Comparison of ENCODE assay signal across 8 cellular contexts in the genomic region with DNA sequence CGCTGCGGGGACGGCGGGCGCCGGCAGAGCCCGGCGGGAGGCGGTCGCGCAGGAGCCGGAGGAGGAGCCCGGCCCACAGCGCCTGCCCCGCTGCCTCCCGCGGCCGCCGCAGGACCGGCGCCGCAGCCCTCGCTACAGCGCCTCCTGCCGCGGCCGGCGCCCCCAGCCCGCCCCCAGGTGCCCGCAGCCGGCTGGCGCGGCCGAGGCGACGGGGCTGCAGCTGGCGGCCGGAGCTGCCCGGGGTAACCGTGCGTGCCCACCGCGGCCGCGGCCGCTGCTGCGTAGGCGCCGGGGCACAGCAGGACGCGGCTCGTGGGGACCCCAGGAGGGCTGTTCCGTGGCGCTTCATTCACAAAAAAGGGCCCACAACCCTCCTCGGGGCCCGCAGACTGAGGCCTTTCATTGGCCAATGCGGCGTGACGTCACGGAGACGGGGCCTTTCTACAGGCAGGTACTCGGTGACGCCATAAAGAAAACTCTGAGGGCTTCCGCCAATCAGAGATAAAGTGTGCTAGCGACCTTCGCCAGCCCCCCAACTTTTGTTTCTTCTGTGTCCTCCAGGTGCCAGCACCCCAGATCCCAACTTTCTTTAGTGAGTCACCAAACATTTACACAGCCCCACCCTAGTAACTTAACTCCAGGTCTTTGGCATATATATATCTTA. TPM values are rescaled to one million over a fixed set of nuclear protein-coding genes. Genes with fewer than 3 reads are reported as not detected.
A peak's percentile ranks its signal among the peaks of the same experiment; 100 is the strongest.
DNase-seq lines count a peak whose midpoint lies in the region; ATAC-seq and TF ChIP-seq lines count a peak whose summit lies in the region.

A gene (minus strand): TSS at position 353 of the 664 bp plus-strand sequence. CDS start 465 bp downstream, outside the sequence.

- H3K79me2 ChIP-seq in neural progenitor cell (ENCODE audit: low read depth), result peaks cover 28% of the 10 kb centered on the region

- H3K9me3 Mint-ChIP-seq in neural progenitor cell, result no peaks in the 10 kb centered on the region
- H3K9me3 Mint-ChIP-seq in stimulated activated naive CD8-positive, alpha-beta T cell treated with anti-CD3 and anti-CD28 coated beads, Interleukin-15, amount 100 ng/mL, for 72 hours, result no peaks in the 10 kb centered on the region

- peaks cover 24% of the 10 kb centered on the region for H3K4me1 ChIP-seq in neural progenitor cell

- H4K20me1 ChIP-seq in neural progenitor cell (ENCODE audit: low read depth), result peaks cover 36% of the 10 kb centered on the region

- H3K27me3 ChIP-seq in neural progenitor cell, result peaks cover 28% of the 10 kb centered on the region

- H3K4me3 ChIP-seq in SK-N-MC (peak within 1 kb of the TSS; percentile 82), neural progenitor cell (peak within 1 kb of the TSS; percentile 91)

- H3K4me3 Mint-ChIP-seq in neural progenitor cell, result peak within 1 kb of the TSS; percentile 91
- peak within 1 kb of the TSS; percentile 74 to 83 for H3K4me3 Mint-ChIP-seq in stimulated activated naive CD8-positive, alpha-beta T cell treated with anti-CD3 and anti-CD28 coated beads, Interleukin-15, amount 100 ng/mL, for 72 hours

- peak within 1 kb of the TSS; percentile 81 for H3K9ac ChIP-seq in SK-N-MC (ENCODE audit: insufficient read length)
- no peak within 1 kb of the TSS for H3K9ac ChIP-seq in neural progenitor cell

- peak within 1 kb of the TSS; percentile 50 for H3K27ac ChIP-seq in SK-N-MC
- H3K27ac ChIP-seq in neural progenitor cell, result no peak within 1 kb of the TSS

- H3K4me1 Mint-ChIP-seq in neural progenitor cell, result peaks cover 34% of the 10 kb centered on the region
- peaks cover 20% of the 10 kb centered on the region for H3K4me1 Mint-ChIP-seq in stimulated activated naive CD8-positive, alpha-beta T cell treated with anti-CD3 and anti-CD28 coated beads, Interleukin-15, amount 100 ng/mL, for 72 hours

- peaks cover 20% of the 10 kb centered on the region for H3F3A ChIP-seq in neural progenitor cell (ENCODE audit: low read depth)

- no peaks in the 10 kb centered on the region for H3K36me3 Mint-ChIP-seq in neural progenitor cell

- H3K36me3 ChIP-seq in SK-N-MC (ENCODE audit: insufficient read depth, low read length) (no peaks in the 10 kb centered on the region), neural progenitor cell (no peaks in the 10 kb centered on the region)

- peak; percentile 78 for ATAC-seq in GM18502 (IDR thresholded peaks at IDR 0.05; ENCODE audit: poor library complexity, unreplicated experiment)
- ATAC-seq in stimulated activated naive CD8-positive, alpha-beta T cell treated with anti-CD3 and anti-CD28 coated beads, Interleukin-15, amount 100 ng/mL, for 72 hours, result peak; percentile 88
- ATAC-seq in HG02938 (IDR thresholded peaks at IDR 0.05; ENCODE audit: unreplicated experiment), result no peak

- peak within 1 kb of the TSS; percentile 99 for H3K4me2 ChIP-seq in neural progenitor cell

- H3K9me3 ChIP-seq in SK-N-MC (ENCODE audit: low read depth, low read length) (no peaks in the 10 kb centered on the region), neural progenitor cell (ENCODE audit: low read depth) (no peaks in the 10 kb centered on the region)

- peak within 1 kb of the TSS; percentile 93 for H2AFZ ChIP-seq in neural progenitor cell (replicated peaks)

- TF ChIP-seq CTCF in neural progenitor cell (IDR thresholded peaks at IDR 0.05), result no peak

- DNase-seq in LHCN-M2 (ENCODE audit: low read depth) (peak; percentile 88), SK-N-MC (ENCODE audit: low read depth, low spot score) (no peak), germinal center (ENCODE audit: low spot score) (peak; percentile 58), neural progenitor cell (ENCODE audit: low spot score) (peak; percentile 96)
- peak; percentile 84 for DNase-seq in activated naive CD4-positive, alpha-beta T cell treated with anti-CD3 and anti-CD28 coated beads, Interleukin-2, amount 50 U/mL, for 16 hours
- DNase-seq in stimulated activated naive CD8-positive, alpha-beta T cell treated with anti-CD3 and anti-CD28 coated beads, Interleukin-15, amount 100 ng/mL, for 72 hours, result peak; percentile 67 to 84

- peak within 1 kb of the TSS; percentile 78 for H3K27ac Mint-ChIP-seq in neural progenitor cell
- peak within 1 kb of the TSS in 1 of 2 donors; percentile 27 for H3K27ac Mint-ChIP-seq in stimulated activated naive CD8-positive, alpha-beta T cell treated with anti-CD3 and anti-CD28 coated beads, Interleukin-15, amount 100 ng/mL, for 72 hours

- H3K27me3 Mint-ChIP-seq in neural progenitor cell (ENCODE audit: insufficient read depth, low read depth), result peaks cover 2% of the 10 kb centered on the region
- peaks cover 70% of the 10 kb centered on the region for H3K27me3 Mint-ChIP-seq in stimulated activated naive CD8-positive, alpha-beta T cell treated with anti-CD3 and anti-CD28 coated beads, Interleukin-15, amount 100 ng/mL, for 72 hours

RNA-seq across cellular contexts. Expression of the gene that starts here (rescaled TPM):
- 10.8 and 12.6 TPM in 2 replicates for total RNA-seq in LHCN-M2 (2014; rRNA removed)
- polyA plus RNA-seq in LHCN-M2 (2012), result 4.8 TPM
- 24.7 and 38.1 TPM in 2 replicates for total RNA-seq in neural progenitor cell (ENCODE audit: low replicate concordance)
